ENCODE assay signal across 10 cellular contexts in the genomic region with DNA sequence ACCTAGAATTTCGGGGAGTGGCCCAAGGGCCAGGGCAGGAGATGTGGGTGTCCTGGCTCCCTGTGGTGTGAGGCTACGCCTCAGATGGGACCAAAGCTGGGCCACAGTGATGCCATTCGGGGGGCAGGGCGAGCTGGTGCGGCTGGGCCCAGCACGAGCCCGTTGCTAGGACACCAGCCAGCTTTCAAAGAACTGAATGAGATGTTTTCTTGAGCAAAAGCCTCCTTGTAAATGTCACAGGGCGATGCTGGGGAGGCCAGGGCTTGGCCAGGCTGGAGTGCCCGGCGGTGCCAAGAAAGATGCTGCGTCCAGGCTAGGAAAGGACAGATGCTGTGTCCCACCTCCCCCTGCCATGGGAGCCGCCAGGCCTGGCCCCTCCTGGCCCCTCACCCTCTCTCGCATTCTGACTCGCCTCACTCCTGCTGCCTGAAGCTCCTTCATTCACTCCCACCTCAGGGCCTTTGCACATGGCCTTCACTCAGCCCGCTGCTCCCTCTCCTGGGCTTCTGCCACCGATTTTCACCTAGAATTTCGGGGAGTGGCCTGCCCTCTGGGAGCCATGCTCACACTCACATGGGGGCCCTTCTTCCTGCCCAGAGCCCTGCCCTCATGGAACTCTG. TPM values are rescaled to one million over a fixed set of nuclear protein-coding genes. Genes with fewer than 3 reads are reported as not detected.
DNase-seq lines count a peak whose midpoint lies in the region; TF ChIP-seq lines count a peak whose summit lies in the region.
"Had no signal": no experiment of that assay in that cellular context is flagged by ENCODE, and none has a peak within 500 bp of the region (broad histone marks: within the 10 kb centered on the region; RNA-seq: fewer than 3 reads in every experiment).

No MANE protein-coding gene starts in this region.

- TF ChIP-seq CTCF in Caco-2 (IDR thresholded peaks at IDR 0.05; ENCODE audit: insufficient read depth in 1 of 2, low read depth in 1 of 2, low read length in 1 of 2, severe bottlenecking in 1 of 2, unreplicated experiment in 1 of 2) (no peak), chondrocyte (IDR thresholded peaks at IDR 0.05) (no peak), hepatocyte (IDR thresholded peaks at IDR 0.05; ENCODE audit: poor library complexity) (no peak)

- H3K9me3 Mint-ChIP-seq in Caco-2 (ENCODE audit: unreplicated experiment) (no peaks in the 10 kb centered on the region), chondrocyte (ENCODE audit: low read depth) (no peaks in the 10 kb centered on the region)
- H3K9me3 Mint-ChIP-seq in activated CD4-positive, alpha-beta memory T cell treated with anti-CD3 and anti-CD28 coated beads, Interleukin-2, amount 10 ng/mL, durations not matched to agents 7 days and 5 days: no peaks in the 10 kb centered on the region

- no peaks in the 10 kb centered on the region for H3K79me2 ChIP-seq in hepatocyte

- no peaks in the 10 kb centered on the region for H3K27me3 ChIP-seq in Caco-2 (replicated peaks; ENCODE audit: control insufficient read depth, insufficient read depth, low read length)
- H3K27me3 ChIP-seq in hepatocyte: no peaks in the 10 kb centered on the region
- H3K27me3 ChIP-seq: testis had no signal

- no peaks in the 10 kb centered on the region for H3K27me3 Mint-ChIP-seq in Caco-2 (ENCODE audit: insufficient read depth, unreplicated experiment)
- H3K27me3 Mint-ChIP-seq in activated CD4-positive, alpha-beta memory T cell treated with anti-CD3 and anti-CD28 coated beads, Interleukin-2, amount 10 ng/mL, durations not matched to agents 7 days and 5 days: no peaks in the 10 kb centered on the region
- no peaks in the 10 kb centered on the region for H3K27me3 Mint-ChIP-seq in chondrocyte (ENCODE audit: low read depth)

- H3K27ac Mint-ChIP-seq in Caco-2 (ENCODE audit: unreplicated experiment) (peak overlapping the region; percentile 81), chondrocyte (ENCODE audit: unreplicated experiment) (no peak overlapping the region)
- peak overlapping the region; percentile 35 for H3K27ac Mint-ChIP-seq in activated CD4-positive, alpha-beta memory T cell treated with anti-CD3 and anti-CD28 coated beads, Interleukin-2, amount 10 ng/mL, durations not matched to agents 7 days and 5 days

- H2AFZ ChIP-seq in hepatocyte: no peak overlapping the region

- POLR2A ChIA-PET in Caco-2 (lab: Charles Lee): no interaction called here
- POLR2A ChIA-PET in activated CD4-positive, alpha-beta memory T cell treated with anti-CD3 and anti-CD28 coated beads, Interleukin-2, amount 10 ng/mL, durations not matched to agents 7 days and 5 days (lab: Charles Lee): no interaction called here

- H3K27ac ChIP-seq in hepatocyte: no peak overlapping the region
- H3K27ac ChIP-seq: epithelial cell of prostate, testis had no signal

- H3K4me3 ChIP-seq in Caco-2 (ENCODE audit: low read depth, low read length) (no peak overlapping the region), hepatocyte (no peak overlapping the region)
- H3K4me3 ChIP-seq: testis had no signal

- H3K9me2 ChIP-seq in hepatocyte (replicated peaks; ENCODE audit: insufficient read depth): no peaks in the 10 kb centered on the region

- no TSS peak for BruUV-seq in Caco-2 (replicated peaks; lab: Mats Ljungman, UMichigan)

- DNase-seq in Caco-2 (no peak), head of caudate nucleus (peak; percentile 66 to 94 (median 86)), putamen (ENCODE audit: low spot score) (peak; percentile 91), CD1c-positive myeloid dendritic cell (ENCODE audit: extremely low spot score) (no peak), chondrocyte (ENCODE audit: low spot score) (no peak), hepatocyte (ENCODE audit: low spot score) (no peak)
- DNase-seq in activated CD4-positive, alpha-beta memory T cell treated with anti-CD3 and anti-CD28 coated beads, Interleukin-2, amount 10 ng/mL, durations not matched to agents 7 days and 5 days: no peak
- DNase-seq: NCI-H1092 treated with DMSO at 0.1 percent for 48 hours, testis had no signal

- H3K4me1 Mint-ChIP-seq in Caco-2 (ENCODE audit: low read depth, unreplicated experiment) (no peaks in the 10 kb centered on the region), chondrocyte (ENCODE audit: low read depth) (no peaks in the 10 kb centered on the region)
- peaks cover 85% of the 10 kb centered on the region for H3K4me1 Mint-ChIP-seq in activated CD4-positive, alpha-beta memory T cell treated with anti-CD3 and anti-CD28 coated beads, Interleukin-2, amount 10 ng/mL, durations not matched to agents 7 days and 5 days

- no peak overlapping the region for H3K4me2 ChIP-seq in hepatocyte

- CTCF ChIA-PET in Caco-2 (lab: Charles Lee): no interaction called here
- CTCF ChIA-PET in activated CD4-positive, alpha-beta memory T cell treated with anti-CD3 and anti-CD28 coated beads, Interleukin-2, amount 10 ng/mL, durations not matched to agents 7 days and 5 days (lab: Charles Lee): no interaction called here

- H3K36me3 Mint-ChIP-seq in Caco-2 (ENCODE audit: insufficient read depth, unreplicated experiment) (peaks cover 12% of the 10 kb centered on the region), chondrocyte (ENCODE audit: low read depth) (peaks cover 6% of the 10 kb centered on the region)
- H3K36me3 Mint-ChIP-seq in activated CD4-positive, alpha-beta memory T cell treated with anti-CD3 and anti-CD28 coated beads, Interleukin-2, amount 10 ng/mL, durations not matched to agents 7 days and 5 days (ENCODE audit: low read depth): no peaks in the 10 kb centered on the region

- H3K36me3 ChIP-seq in Caco-2 (ENCODE audit: control insufficient read depth, insufficient read depth, low read length): no peaks in the 10 kb centered on the region
- no peaks in the 10 kb centered on the region for H3K36me3 ChIP-seq in hepatocyte (replicated peaks; ENCODE audit: insufficient read depth, low read depth)

- H3K4me1 ChIP-seq in Caco-2: peaks cover 9% of the 10 kb centered on the region
- H3K4me1 ChIP-seq in hepatocyte (ENCODE audit: insufficient read depth): no peaks in the 10 kb centered on the region
- H3K4me1 ChIP-seq: testis had no signal

- intact Hi-C loops in Caco-2 (cut with micrococcal nuclease; ENCODE audit: unreplicated experiment): no loop called here
- intact Hi-C loops in head of caudate nucleus (cut with DNase I): no loop called here

- no peak overlapping the region for H3K4me3 Mint-ChIP-seq in Caco-2 (ENCODE audit: unreplicated experiment)
- H3K4me3 Mint-ChIP-seq in activated CD4-positive, alpha-beta memory T cell treated with anti-CD3 and anti-CD28 coated beads, Interleukin-2, amount 10 ng/mL, durations not matched to agents 7 days and 5 days: no peak overlapping the region
- H3K4me3 Mint-ChIP-seq in chondrocyte (ENCODE audit: unreplicated experiment): no peak overlapping the region

- H3K9me3 ChIP-seq in Caco-2 (no peaks in the 10 kb centered on the region), hepatocyte (ENCODE audit: low read depth) (no peaks in the 10 kb centered on the region)
- H3K9me3 ChIP-seq: testis had no signal

- no peaks in the 10 kb centered on the region for H4K20me1 ChIP-seq in hepatocyte (ENCODE audit: insufficient read depth, poor library complexity, severe bottlenecking)

- WGBS in hepatocyte (ENCODE audit: low lambda C conversion rate, missing lambda C conversion rate): 89% methylated on average over 17 of the region's 17 CpGs

RNA-seq across cellular contexts. Expression of a gene that starts 39.1 kb away (rescaled TPM):
- total RNA-seq in Caco-2 (2022) (37.7 and 46.3 TPM in 2 replicates), chondrocyte (10.0 to 22.3 TPM (median 21.8 TPM) in 3 replicates), hepatocyte (13.2 and 15.6 TPM in 2 replicates)
- 1 to 10 TPM; 4.6 to 4.8 TPM for total RNA-seq in activated CD4-positive, alpha-beta memory T cell treated with anti-CD3 and anti-CD28 coated beads, Interleukin-2, amount 10 ng/mL, durations not matched to agents 7 days and 5 days
- 20.6 and 22.3 TPM in 2 replicates for polyA plus RNA-seq in hepatocyte

RNA-seq across cellular contexts. Expression of a gene that starts 54.4 kb away (rescaled TPM):
- total RNA-seq in Caco-2 (2022) (141 and 143 TPM in 2 replicates), chondrocyte (51.3 to 65.5 TPM (median 56.8 TPM) in 3 replicates), hepatocyte (73.2 and 79.7 TPM in 2 replicates)
- 100 to 1,000 TPM; 112 to 115 TPM for total RNA-seq in activated CD4-positive, alpha-beta memory T cell treated with anti-CD3 and anti-CD28 coated beads, Interleukin-2, amount 10 ng/mL, durations not matched to agents 7 days and 5 days
- polyA plus RNA-seq in hepatocyte: 62.6 and 64.2 TPM in 2 replicates

RNA-seq across cellular contexts. Expression of a gene that starts 54.7 kb away (rescaled TPM):
- total RNA-seq in Caco-2 (2022) (56.7 and 57.7 TPM in 2 replicates), chondrocyte (38.9 to 48.7 TPM (median 42.6 TPM) in 3 replicates), hepatocyte (52.7 and 57.5 TPM in 2 replicates)
- total RNA-seq in activated CD4-positive, alpha-beta memory T cell treated with anti-CD3 and anti-CD28 coated beads, Interleukin-2, amount 10 ng/mL, durations not matched to agents 7 days and 5 days: 10 to 100 TPM; 34.1 to 39.3 TPM
- 42.3 and 52.7 TPM in 2 replicates for polyA plus RNA-seq in hepatocyte

Comparison
In these comparisons a context has a peak if more than half of its experiments do, and no peak if none do; other contexts are left out.
1. DNase-seq: peak in head of caudate nucleus (42 of 42) and putamen (single experiment); none in Caco-2 (0 of 2), activated CD4-positive, alpha-beta memory T cell treated with anti-CD3 and anti-CD28 coated beads, Interleukin-2, amount 10 ng/mL, durations not matched to agents 7 days and 5 days (single experiment), CD1c-positive myeloid dendritic cell (single experiment), chondrocyte (single experiment) and hepatocyte (single experiment).